11 cellular contexts compared by ENCODE assay signal in genomic region chr7:113799896-113800295, GRCh38.
DNase-seq lines count a peak whose midpoint lies in the region; ATAC-seq and TF ChIP-seq lines count a peak whose summit lies in the region.
"Had no signal": no experiment of that assay in that cellular context is flagged by ENCODE, and none has a peak within 500 bp of the region (broad histone marks: within the 10 kb centered on the region; RNA-seq: fewer than 3 reads in every experiment).

No MANE protein-coding gene starts in this region.

- TF ChIP-seq POLR2A in adrenal gland (IDR thresholded peaks at IDR 0.05): no peak

- no peak overlapping the region for H3K27ac ChIP-seq in adrenal gland
- H3K27ac ChIP-seq: lower lobe of right lung had no signal

- no peaks in the 10 kb centered on the region for H3K9me3 ChIP-seq in adrenal gland (replicated peaks in 1 of 3)
- H3K9me3 ChIP-seq: lower lobe of right lung had no signal

- no peaks in the 10 kb centered on the region for H3K36me3 ChIP-seq in adrenal gland (replicated peaks in 1 of 2)
- H3K36me3 ChIP-seq: lower lobe of right lung had no signal

- no peak overlapping the region for H3K4me3 Mint-ChIP-seq in activated T-helper 17 cell treated with anti-CD3 and anti-CD28 coated beads, Interleukin-2, amount 50 U/mL, for 72 hours
- H3K4me3 Mint-ChIP-seq: activated T-cell treated with anti-CD3 and anti-CD28 coated beads, Interleukin-2, amount 50 U/mL, for 72 hours had no signal

- peaks cover 6% of the 10 kb centered on the region for H3K9me3 Mint-ChIP-seq in activated T-helper 17 cell treated with anti-CD3 and anti-CD28 coated beads, Interleukin-2, amount 50 U/mL, for 72 hours
- H3K9me3 Mint-ChIP-seq: activated T-cell treated with anti-CD3 and anti-CD28 coated beads, Interleukin-2, amount 50 U/mL, for 72 hours had no signal

- H3K4me1 ChIP-seq in adrenal gland (replicated peaks in 1 of 2): no peaks in the 10 kb centered on the region
- H3K4me1 ChIP-seq: lower lobe of right lung had no signal

- H3K4me3 ChIP-seq in adrenal gland: no peak overlapping the region
- H3K4me3 ChIP-seq: lower lobe of right lung had no signal

- H3K27ac Mint-ChIP-seq in activated T-helper 17 cell treated with anti-CD3 and anti-CD28 coated beads, Interleukin-2, amount 50 U/mL, for 72 hours: no peak overlapping the region
- H3K27ac Mint-ChIP-seq: activated T-cell treated with anti-CD3 and anti-CD28 coated beads, Interleukin-2, amount 50 U/mL, for 72 hours had no signal

- DNase-seq in NCI-H1417 treated with DMSO at 0.1 percent for 48 hours (lab: John Stamatoyannopoulos, UW) (peak; percentile 100), mesenteric fat pad (ENCODE audit: low spot score) (no peak), adrenal gland (no peak)
- DNase-seq: activated T-cell treated with anti-CD3 and anti-CD28 coated beads, Interleukin-2, amount 50 U/mL, for 72 hours; lower lobe of right lung; retina had no signal

- ATAC-seq in GM18499 (IDR thresholded peaks at IDR 0.05; ENCODE audit: insufficient read depth, unreplicated experiment) (peak; percentile 95), GM19468 (IDR thresholded peaks at IDR 0.05; ENCODE audit: extremely low read depth, unreplicated experiment) (peak; percentile 99), HG03025 (IDR thresholded peaks at IDR 0.05; ENCODE audit: low FRiP score, unreplicated experiment) (peak; percentile 97), esophagus mucosa (no peak)
- no peak for ATAC-seq in activated T-helper 17 cell treated with anti-CD3 and anti-CD28 coated beads, Interleukin-2, amount 50 U/mL, for 72 hours (replicated peaks)
- ATAC-seq: activated T-cell treated with anti-CD3 and anti-CD28 coated beads, Interleukin-2, amount 50 U/mL, for 72 hours; lower lobe of right lung had no signal

- no peaks in the 10 kb centered on the region for H3K27me3 ChIP-seq in adrenal gland

- intact Hi-C loops in adrenal gland (cut with DNase I): no loop called here

- H3K4me1 Mint-ChIP-seq in activated T-helper 17 cell treated with anti-CD3 and anti-CD28 coated beads, Interleukin-2, amount 50 U/mL, for 72 hours: no peaks in the 10 kb centered on the region

- 71 to 81% (median 75%) methylated on average over 3 of the region's 3 CpGs for WGBS in adrenal gland, 4 donors

- no peaks in the 10 kb centered on the region for H3K36me3 Mint-ChIP-seq in activated T-helper 17 cell treated with anti-CD3 and anti-CD28 coated beads, Interleukin-2, amount 50 U/mL, for 72 hours (ENCODE audit: low read depth)

- TF ChIP-seq CTCF in adrenal gland (IDR thresholded peaks at IDR 0.05): no peak

- H3K27me3 Mint-ChIP-seq in activated T-helper 17 cell treated with anti-CD3 and anti-CD28 coated beads, Interleukin-2, amount 50 U/mL, for 72 hours: no peaks in the 10 kb centered on the region

Comparison
In these comparisons a context has a peak if more than half of its experiments do, and no peak if none do; other contexts are left out.
1. ATAC-seq: peak in GM18499 (single experiment), GM19468 (single experiment) and HG03025 (single experiment); none in esophagus mucosa (single experiment) and activated T-helper 17 cell treated with anti-CD3 and anti-CD28 coated beads, Interleukin-2, amount 50 U/mL, for 72 hours (single experiment).